ENCODE assay signal across 1 cellular context in genomic region chr12:793037-793436, GRCh38.
TF ChIP-seq lines count a peak whose summit lies in the region.

No MANE protein-coding gene starts in this region.

TF ChIP-seq in IMR-90, 13 proteins besides CTCF, POLR2A, EP300 and RAD21 (continued from another document):
- TF ChIP-seq MAZ (IDR thresholded peaks at IDR 0.05; ENCODE audit: borderline replicate concordance, low read depth, low read length) (no peak), SMC3 (IDR thresholded peaks at IDR 0.05; ENCODE audit: low read depth, low read length) (no peak), NFE2L2 (IDR thresholded peaks at IDR 0.05; ENCODE audit: low read depth, low read length) (no peak), CHD1 (IDR thresholded peaks at IDR 0.05; ENCODE audit: low read depth, low read length) (no peak), RFX5 (IDR thresholded peaks at IDR 0.05; ENCODE audit: low read depth, low read length) (no peak), FOS (IDR thresholded peaks at IDR 0.05; ENCODE audit: low read depth, low read length) (no peak), RCOR1 (IDR thresholded peaks at IDR 0.05; ENCODE audit: insufficient replicate concordance, low read length) (no peak), BHLHE40 (IDR thresholded peaks at IDR 0.05; ENCODE audit: low read depth, low read length) (no peak), MXI1 (IDR thresholded peaks at IDR 0.05; ENCODE audit: borderline replicate concordance, low read depth, low read length) (no peak), USF2 (IDR thresholded peaks at IDR 0.05; ENCODE audit: low read depth, low read length) (no peak), MAFK (IDR thresholded peaks at IDR 0.05; ENCODE audit: low read depth, low read length) (no peak)
- TF ChIP-seq, protein P1, sequence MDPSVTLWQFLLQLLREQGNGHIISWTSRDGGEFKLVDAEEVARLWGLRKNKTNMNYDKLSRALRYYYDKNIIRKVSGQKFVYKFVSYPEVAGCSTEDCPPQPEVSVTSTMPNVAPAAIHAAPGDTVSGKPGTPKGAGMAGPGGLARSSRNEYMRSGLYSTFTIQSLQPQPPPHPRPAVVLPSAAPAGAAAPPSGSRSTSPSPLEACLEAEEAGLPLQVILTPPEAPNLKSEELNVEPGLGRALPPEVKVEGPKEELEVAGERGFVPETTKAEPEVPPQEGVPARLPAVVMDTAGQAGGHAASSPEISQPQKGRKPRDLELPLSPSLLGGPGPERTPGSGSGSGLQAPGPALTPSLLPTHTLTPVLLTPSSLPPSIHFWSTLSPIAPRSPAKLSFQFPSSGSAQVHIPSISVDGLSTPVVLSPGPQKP (IDR thresholded peaks at IDR 0.05; ENCODE audit: borderline replicate concordance, low read depth, low read length): no peak
TF ChIP-seq in IMR-90: peak in this region for 0.
